ENCODE assay signal across 28 cellular contexts in genomic region chr16:22688463-22688862, GRCh38.
"Had no signal": no experiment of that assay in that cellular context is flagged by ENCODE, and none has a peak within 500 bp of the region (broad histone marks: within the 10 kb centered on the region; RNA-seq: fewer than 3 reads in every experiment).

No MANE protein-coding gene starts in this region.

- H3K4me3 ChIP-seq: neural progenitor cell, ovary, psoas muscle, skin epidermis, smooth muscle cell, spleen, suprapubic skin, testis, tibial artery, transverse colon, upper lobe of right lung, uterus had no signal

- ATAC-seq: natural killer cell; psoas muscle; right cardiac atrium; sciatic nerve; stimulated activated memory B cell treated with anti-CD40 and anti-IgM and Interleukin-4, amounts not matched to agents 10 μg/mL and 1 μg/mL and 100 μg/mL, for 72 hours; stimulated activated naive CD8-positive, alpha-beta T cell treated with anti-CD3 and anti-CD28 coated beads, Interleukin-15, amount 100 ng/mL, for 72 hours; stimulated activated naive CD8-positive, alpha-beta T cell treated with anti-CD3 and anti-CD28 coated beads, Interleukin-15, Interleukin-2, amounts not matched to agents 100 U/mL and 50 U/mL, for 24 hours; upper lobe of right lung had no signal

- H3K36me3 ChIP-seq: neural progenitor cell, ovary, spleen, suprapubic skin, tibial artery, transverse colon, upper lobe of right lung, uterus had no signal

- H3K79me2 ChIP-seq: parathyroid adenoma had no signal

- H2AFZ ChIP-seq: neural progenitor cell, parathyroid adenoma had no signal

- H3K9ac ChIP-seq: neural progenitor cell, parathyroid adenoma had no signal

- DNase-seq: natural killer cell; occipital lobe; ovary; posterior cingulate gyrus; psoas muscle; right cardiac atrium; spleen; stimulated activated CD4-positive, alpha-beta T cell treated with anti-CD3 and anti-CD28 coated beads, Interleukin-12 subunit alpha, Interleukin-12 subunit beta, amount 100 ng/mL, for 4 hours; stimulated activated CD4-positive, alpha-beta T cell treated with anti-CD3 and anti-CD28 coated beads, Interleukin-1b, Interleukin-23, amount 100 ng/mL, for 48 hours; stimulated activated CD4-positive, alpha-beta T cell treated with anti-CD3 and anti-CD28 coated beads, Interleukin-4, amount 100 ng/mL, for 1 hour; stimulated activated CD4-positive, alpha-beta T cell treated with anti-CD3 and anti-CD28 coated beads, Interleukin-4, amount 100 ng/mL, for 4 hours; stimulated activated CD8-positive, alpha-beta memory T cell treated with anti-CD3 and anti-CD28 coated beads, Interleukin-4, amount 100 ng/mL, for 48 hours; stimulated activated naive CD4-positive, alpha-beta T cell; stimulated activated naive CD8-positive, alpha-beta T cell treated with anti-CD3 and anti-CD28 coated beads, Interleukin-15, amount 100 ng/mL, for 72 hours; stimulated activated naive CD8-positive, alpha-beta T cell treated with anti-CD3 and anti-CD28 coated beads, Interleukin-15, Interleukin-2, amounts not matched to agents 100 U/mL and 50 U/mL, for 24 hours; substantia nigra; testis; tibial artery; transverse colon; upper lobe of right lung; uterus had no signal

- H3K9me3 ChIP-seq: ovary, suprapubic skin, testis, upper lobe of right lung had no signal

- H3K4me2 ChIP-seq: neural progenitor cell, smooth muscle cell had no signal

- H3K4me1 ChIP-seq: parathyroid adenoma, psoas muscle, uterus had no signal

- H3K27me3 ChIP-seq: neural progenitor cell, ovary, suprapubic skin, testis, tibial artery, transverse colon, upper lobe of right lung, uterus had no signal

- H3K27ac ChIP-seq: neural progenitor cell, ovary, parathyroid adenoma, psoas muscle, skin epidermis, spleen, suprapubic skin, testis, transverse colon, upper lobe of right lung, uterus had no signal
